ENCODE assay signal across 13 cellular contexts in the genomic region with DNA sequence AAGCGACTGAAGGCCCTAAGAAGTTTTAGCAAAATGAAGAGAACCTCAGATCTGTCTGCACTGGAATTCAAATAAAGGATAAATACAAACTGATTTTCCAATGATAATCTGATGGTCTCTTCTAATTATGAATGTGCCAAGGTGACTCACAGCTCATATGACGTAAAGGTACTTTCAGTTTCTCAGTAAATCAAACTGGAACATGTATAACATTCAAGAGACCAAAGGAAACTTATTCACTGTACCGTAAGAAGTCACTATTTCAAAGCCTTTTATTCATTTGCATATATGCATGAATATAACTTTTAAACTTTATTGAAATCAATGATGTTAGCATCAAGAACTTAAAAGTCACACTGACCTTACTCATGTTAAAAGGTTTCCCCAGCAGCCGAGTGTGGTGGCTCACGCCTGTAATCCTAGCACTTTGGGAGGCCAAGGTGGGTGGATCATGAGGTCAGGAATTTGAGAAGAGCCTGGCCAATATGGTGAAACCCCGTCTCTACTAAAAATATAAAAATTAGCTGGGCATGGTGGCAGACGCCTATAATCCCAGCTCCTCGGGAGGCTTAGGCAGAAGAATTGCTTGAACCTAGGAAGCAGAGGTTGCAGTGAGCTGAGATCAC. TPM values are rescaled to one million over a fixed set of nuclear protein-coding genes. Genes with fewer than 3 reads are reported as not detected.
DNase-seq lines count a peak whose midpoint lies in the region; ATAC-seq and TF ChIP-seq lines count a peak whose summit lies in the region.
"Had no signal": no experiment of that assay in that cellular context is flagged by ENCODE, and none has a peak within 500 bp of the region (broad histone marks: within the 10 kb centered on the region; RNA-seq: fewer than 3 reads in every experiment).

No MANE protein-coding gene starts in this region.

- no peak overlapping the region for H2AFZ ChIP-seq in fibroblast of lung (ENCODE audit: low read length)

- 71 to 86% methylated on average over 7 to 8 of the region's 8 CpGs for WGBS in esophagus squamous epithelium, 2 donors

- TF ChIP-seq POLR2A in esophagus squamous epithelium (IDR thresholded peaks at IDR 0.05) = no peak

- no peak overlapping the region for H3K9ac ChIP-seq in fibroblast of lung (ENCODE audit: insufficient read depth, low read length)

- no peak for TF ChIP-seq CTCF in fibroblast of lung (conservative IDR thresholded peaks at IDR 0.05 in 1 of 2, IDR thresholded peaks at IDR 0.05 in 1 of 2; ENCODE audit: low read depth in 1 of 2, low read length in 2 of 2)
- no peak for TF ChIP-seq CTCF in esophagus squamous epithelium (IDR thresholded peaks at IDR 0.05)
- no peak for TF ChIP-seq CTCF in type B pancreatic cell (conservative IDR thresholded peaks at IDR 0.05)

- peak in 2 of 3 donors; percentile 14 to 20 for DNase-seq in stimulated activated CD4-positive, alpha-beta T cell treated with anti-CD3 and anti-CD28 coated beads, Interleukin-12 subunit alpha, Interleukin-12 subunit beta, amount 100 ng/mL, for 48 hours (ENCODE audit: low read depth in 2 of 3, low spot score in 1 of 3)
- no peak for DNase-seq in stimulated activated CD4-positive, alpha-beta T cell treated with anti-CD3 and anti-CD28 coated beads, Interleukin-12 subunit alpha, Interleukin-12 subunit beta, amount 100 ng/mL, for 4 hours
- peak; percentile 25 to 55 for DNase-seq in fibroblast of lung (ENCODE audit: low read depth in 2 of 2)
- DNase-seq in esophagus squamous epithelium (lab: John Stamatoyannopoulos, UW) = no peak
- no peak for DNase-seq in type B pancreatic cell (ENCODE audit: extremely low spot score, unreplicated experiment)
- DNase-seq: foreskin melanocyte, MM.1S, natural killer cell had no signal

- no peaks in the 10 kb centered on the region for H3K9me3 Mint-ChIP-seq in activated T-helper 17 cell treated with anti-CD3 and anti-CD28 coated beads, Interleukin-2, amount 50 U/mL, for 72 hours
- no peaks in the 10 kb centered on the region for H3K9me3 Mint-ChIP-seq in type B pancreatic cell
- H3K9me3 Mint-ChIP-seq: natural killer cell had no signal

- H3K4me1 ChIP-seq in fibroblast of lung (ENCODE audit: control insufficient read depth, extremely low read depth, insufficient read depth, low read length) (no peaks in the 10 kb centered on the region), esophagus squamous epithelium (no peaks in the 10 kb centered on the region)

- peak overlapping the region; percentile 81 for H3K27ac Mint-ChIP-seq in activated T-helper 17 cell treated with anti-CD3 and anti-CD28 coated beads, Interleukin-2, amount 50 U/mL, for 72 hours
- no peak overlapping the region for H3K27ac Mint-ChIP-seq in type B pancreatic cell
- H3K27ac Mint-ChIP-seq: B cell, natural killer cell had no signal

- no peaks in the 10 kb centered on the region for H3K27me3 Mint-ChIP-seq in activated T-helper 17 cell treated with anti-CD3 and anti-CD28 coated beads, Interleukin-2, amount 50 U/mL, for 72 hours
- no peaks in the 10 kb centered on the region for H3K27me3 Mint-ChIP-seq in type B pancreatic cell
- H3K27me3 Mint-ChIP-seq: B cell had no signal

- intact Hi-C loops in esophagus squamous epithelium (cut with DNase I) = no loop called here

- no peaks in the 10 kb centered on the region for H3K27me3 ChIP-seq in fibroblast of lung (ENCODE audit: control insufficient read depth, insufficient read depth, low read length)
- H3K27me3 ChIP-seq in esophagus squamous epithelium = no peaks in the 10 kb centered on the region

- no peaks in the 10 kb centered on the region for H3K9me3 ChIP-seq in fibroblast of lung (ENCODE audit: control insufficient read depth, insufficient read depth, low read depth, low read length)
- H3K9me3 ChIP-seq in esophagus squamous epithelium = no peaks in the 10 kb centered on the region

- no peaks in the 10 kb centered on the region for H4K20me1 ChIP-seq in fibroblast of lung (ENCODE audit: control insufficient read depth, extremely low read depth, insufficient read depth, low read length)

- H3K4me3 ChIP-seq in fibroblast of lung (replicated peaks in 1 of 4; ENCODE audit: control extremely low read depth in 1 of 4, insufficient read depth in 1 of 4, low read depth in 3 of 4, low read length in 4 of 4) (no peak overlapping the region), esophagus squamous epithelium (no peak overlapping the region)

- peaks cover 5% of the 10 kb centered on the region for H3K79me2 ChIP-seq in fibroblast of lung (ENCODE audit: control insufficient read depth, insufficient read depth, low read length)

- H3K4me1 Mint-ChIP-seq in activated T-helper 17 cell treated with anti-CD3 and anti-CD28 coated beads, Interleukin-2, amount 50 U/mL, for 72 hours = peaks cover 29% of the 10 kb centered on the region
- H3K4me1 Mint-ChIP-seq in type B pancreatic cell (ENCODE audit: unreplicated experiment) = no peaks in the 10 kb centered on the region
- H3K4me1 Mint-ChIP-seq: B cell, natural killer cell had no signal

- no peak overlapping the region for H3K4me2 ChIP-seq in fibroblast of lung (ENCODE audit: extremely low read depth, insufficient read depth, low read length)

- peak overlapping the region; percentile 58 for H3K4me3 Mint-ChIP-seq in activated T-helper 17 cell treated with anti-CD3 and anti-CD28 coated beads, Interleukin-2, amount 50 U/mL, for 72 hours
- no peak overlapping the region for H3K4me3 Mint-ChIP-seq in type B pancreatic cell
- H3K4me3 Mint-ChIP-seq: B cell, natural killer cell had no signal

- H3K36me3 Mint-ChIP-seq in activated T-helper 17 cell treated with anti-CD3 and anti-CD28 coated beads, Interleukin-2, amount 50 U/mL, for 72 hours (ENCODE audit: low read depth) = peaks cover 77% of the 10 kb centered on the region
- peaks cover 26% of the 10 kb centered on the region for H3K36me3 Mint-ChIP-seq in type B pancreatic cell

- peaks cover 1% of the 10 kb centered on the region for H3K36me3 ChIP-seq in fibroblast of lung (ENCODE audit: control insufficient read depth, insufficient read depth, low read length)
- H3K36me3 ChIP-seq in esophagus squamous epithelium = peaks cover 8 to 97% (median 22%) of the 10 kb centered on the region in 3 donors

- peak; percentile 93 for ATAC-seq in activated T-helper 17 cell treated with anti-CD3 and anti-CD28 coated beads, Interleukin-2, amount 50 U/mL, for 72 hours (replicated peaks)
- ATAC-seq in HG02610 (IDR thresholded peaks at IDR 0.05; ENCODE audit: unreplicated experiment) (no peak), esophagus mucosa (no peak)
- ATAC-seq: natural killer cell had no signal

- H3K27ac ChIP-seq in fibroblast of lung (ENCODE audit: insufficient read depth, low read length) = no peak overlapping the region
- no peak overlapping the region for H3K27ac ChIP-seq in esophagus squamous epithelium
- H3K27ac ChIP-seq: HL-60 had no signal

RNA-seq across cellular contexts. Expression of gene ATXN2, which starts 52.2 kb away (rescaled TPM):
- total RNA-seq in activated T-helper 17 cell treated with anti-CD3 and anti-CD28 coated beads, Interleukin-2, amount 50 U/mL, for 72 hours = 10 to 100 TPM; 40.4 to 54.7 TPM
- total RNA-seq in fibroblast of lung = 21.1 and 31.2 TPM in 2 replicates
- polyA plus RNA-seq in fibroblast of lung = 25.9 and 33.6 TPM in 2 replicates
- 44.8 and 46.4 TPM in 2 replicates for polyA plus RNA-seq in fibroblast of lung (2012)
- 66.4 and 149 TPM in 2 replicates for polyA minus RNA-seq in fibroblast of lung (ENCODE audit: low replicate concordance)
- 10 to 100 TPM; 11.4 to 36.2 (median 25.4) TPM for total RNA-seq in esophagus squamous epithelium
- total RNA-seq in type B pancreatic cell (ENCODE audit: low replicate concordance) = 63.4 and 80.9 TPM in 2 replicates
- total RNA-seq in esophagus mucosa = 22.2 TPM

Comparison
In these comparisons a context has a peak if more than half of its experiments do, and no peak if none do; other contexts are left out.
1. DNase-seq: peak in stimulated activated CD4-positive, alpha-beta T cell treated with anti-CD3 and anti-CD28 coated beads, Interleukin-12 subunit alpha, Interleukin-12 subunit beta, amount 100 ng/mL, for 48 hours (2 of 3) and fibroblast of lung (2 of 2); none in stimulated activated CD4-positive, alpha-beta T cell treated with anti-CD3 and anti-CD28 coated beads, Interleukin-12 subunit alpha, Interleukin-12 subunit beta, amount 100 ng/mL, for 4 hours (single experiment), esophagus squamous epithelium (single experiment) and type B pancreatic cell (single experiment).